31 cellular contexts compared by ENCODE assay signal in genomic region chrX:71158603-71159002, GRCh38. TPM values are rescaled to one million over a fixed set of nuclear protein-coding genes. Genes with fewer than 3 reads are reported as not detected.
DNase-seq lines count a peak whose midpoint lies in the region; ATAC-seq, FAIRE-seq and TF ChIP-seq lines count a peak whose summit lies in the region.
"Had no signal": no experiment of that assay in that cellular context is flagged by ENCODE, and none has a peak within 500 bp of the region (broad histone marks: within the 10 kb centered on the region; RNA-seq: fewer than 3 reads in every experiment).

No MANE protein-coding gene starts in this region.

- POLR2A ChIA-PET in activated CD4-positive, alpha-beta T cell treated with anti-CD3 and anti-CD28 coated beads for 36 hours (lab: Charles Lee): no interaction called here

- DNase-seq in activated naive CD4-positive, alpha-beta T cell treated with anti-CD3 and anti-CD28 coated beads, Interleukin-2, amount 50 U/mL, for 16 hours: no peak
- DNase-seq in bronchial epithelial cell (ENCODE audit: low read depth) (no peak), aorta (peak; percentile 7 to 9), tibial artery (no peak)
- DNase-seq in activated CD4-positive, alpha-beta T cell treated with anti-CD3 and anti-CD28 coated beads for 36 hours: no peak
- DNase-seq: AML-193; CD4-positive, alpha-beta memory T cell; CD8-positive, alpha-beta memory T cell; COR-L47; DMS 273 treated with DMSO at 0.1 percent for 48 hours; DMS153; DMS53; DMS79; DND-41; EL; GDM1 had no signal

- no peaks in the 10 kb centered on the region for H3K36me3 Mint-ChIP-seq in activated naive CD4-positive, alpha-beta T cell treated with anti-CD3 and anti-CD28 coated beads, Interleukin-2, amount 50 U/mL, for 24 hours
- peaks cover 44% of the 10 kb centered on the region for H3K36me3 Mint-ChIP-seq in dendritic cell treated with granulocyte-macrophage colony-stimulating factor and Interleukin-4, amounts not matched to agents 40 ng/mL and 50 ng/mL, for 4 days (ENCODE audit: low read depth)
- H3K36me3 Mint-ChIP-seq in activated CD4-positive, alpha-beta T cell treated with anti-CD3 and anti-CD28 coated beads for 36 hours (ENCODE audit: low read depth): peaks cover 2% of the 10 kb centered on the region

- intact Hi-C loops in dendritic cell treated with granulocyte-macrophage colony-stimulating factor and Interleukin-4, amounts not matched to agents 40 ng/mL and 50 ng/mL, for 4 days (cut with micrococcal nuclease): no loop called here
- intact Hi-C loops in aorta (cut with DNase I): no loop called here
- intact Hi-C loops in activated CD4-positive, alpha-beta T cell treated with anti-CD3 and anti-CD28 coated beads for 36 hours (cut with DNase I, micrococcal nuclease): no loop called here
- intact Hi-C loops in tibial artery (cut with DNase I; ENCODE audit: low total_unique reads): no loop called here

- H3K36me3 ChIP-seq in bronchial epithelial cell (ENCODE audit: control insufficient read depth, insufficient read depth, low read length): no peaks in the 10 kb centered on the region
- H3K36me3 ChIP-seq in aorta (ENCODE audit: control insufficient read depth in 1 of 2, insufficient read depth in 2 of 2, low read length in 1 of 2): no peaks in the 10 kb centered on the region
- H3K36me3 ChIP-seq in tibial artery: no peaks in the 10 kb centered on the region

- no peak overlapping the region for H3K4me3 Mint-ChIP-seq in activated naive CD4-positive, alpha-beta T cell treated with anti-CD3 and anti-CD28 coated beads, Interleukin-2, amount 50 U/mL, for 24 hours
- H3K4me3 Mint-ChIP-seq in dendritic cell treated with granulocyte-macrophage colony-stimulating factor and Interleukin-4, amounts not matched to agents 40 ng/mL and 50 ng/mL, for 4 days: no peak overlapping the region
- H3K4me3 Mint-ChIP-seq in activated CD4-positive, alpha-beta T cell treated with anti-CD3 and anti-CD28 coated beads for 36 hours: no peak overlapping the region
- H3K4me3 Mint-ChIP-seq: B cell had no signal

- peaks cover 12% of the 10 kb centered on the region for H3K4me1 Mint-ChIP-seq in activated naive CD4-positive, alpha-beta T cell treated with anti-CD3 and anti-CD28 coated beads, Interleukin-2, amount 50 U/mL, for 24 hours
- peaks cover 36% of the 10 kb centered on the region for H3K4me1 Mint-ChIP-seq in dendritic cell treated with granulocyte-macrophage colony-stimulating factor and Interleukin-4, amounts not matched to agents 40 ng/mL and 50 ng/mL, for 4 days (ENCODE audit: low read depth)
- peaks cover 5% of the 10 kb centered on the region for H3K4me1 Mint-ChIP-seq in activated CD4-positive, alpha-beta T cell treated with anti-CD3 and anti-CD28 coated beads for 36 hours

- no peaks in the 10 kb centered on the region for H3K27me3 Mint-ChIP-seq in activated naive CD4-positive, alpha-beta T cell treated with anti-CD3 and anti-CD28 coated beads, Interleukin-2, amount 50 U/mL, for 24 hours
- no peaks in the 10 kb centered on the region for H3K27me3 Mint-ChIP-seq in dendritic cell treated with granulocyte-macrophage colony-stimulating factor and Interleukin-4, amounts not matched to agents 40 ng/mL and 50 ng/mL, for 4 days
- H3K27me3 Mint-ChIP-seq in activated CD4-positive, alpha-beta T cell treated with anti-CD3 and anti-CD28 coated beads for 36 hours: no peaks in the 10 kb centered on the region
- H3K27me3 Mint-ChIP-seq: B cell; CD4-positive, alpha-beta memory T cell had no signal

- FAIRE-seq in bronchial epithelial cell (lab: Jason Lieb, UNC): peak; percentile 60
- FAIRE-seq: GM12878, GM12892, GM18507 had no signal

- no peaks in the 10 kb centered on the region for H3K9me3 ChIP-seq in aorta (ENCODE audit: control insufficient read depth, low read length)
- H3K9me3 ChIP-seq in tibial artery: no peaks in the 10 kb centered on the region
- H3K9me3 ChIP-seq: A549; BLaER1 treated with 17β-estradiol and CSF1 and Interleukin-3, amounts not matched to agents 10 nM and 100 nM had no signal

- H3K27me3 ChIP-seq in bronchial epithelial cell (ENCODE audit: control insufficient read depth, insufficient read depth, low read length) (no peaks in the 10 kb centered on the region), aorta (ENCODE audit: control insufficient read depth in 1 of 2, insufficient read depth in 2 of 2, low read length in 1 of 2) (no peaks in the 10 kb centered on the region), tibial artery (no peaks in the 10 kb centered on the region)

- no peak overlapping the region for H3K27ac ChIP-seq in aorta (ENCODE audit: low read depth in 1 of 2, low read length in 2 of 2)
- H3K27ac ChIP-seq in tibial artery: no peak overlapping the region
- H3K27ac ChIP-seq: 22Rv1; A549; BLaER1 treated with 17β-estradiol and CSF1 and Interleukin-3, amounts not matched to agents 10 nM and 100 nM; C4-2B had no signal

- peak overlapping the region; percentile 75 for H3K27ac Mint-ChIP-seq in activated naive CD4-positive, alpha-beta T cell treated with anti-CD3 and anti-CD28 coated beads, Interleukin-2, amount 50 U/mL, for 24 hours
- peak overlapping the region; percentile 16 for H3K27ac Mint-ChIP-seq in dendritic cell treated with granulocyte-macrophage colony-stimulating factor and Interleukin-4, amounts not matched to agents 40 ng/mL and 50 ng/mL, for 4 days
- no peak overlapping the region for H3K27ac Mint-ChIP-seq in activated CD4-positive, alpha-beta T cell treated with anti-CD3 and anti-CD28 coated beads for 36 hours

- TF ChIP-seq CTCF in bronchial epithelial cell (IDR thresholded peaks at IDR 0.05; ENCODE audit: insufficient read depth, low read length, severe bottlenecking): no peak
- no peak for TF ChIP-seq CTCF in tibial artery (IDR thresholded peaks at IDR 0.05)

- no peak for ATAC-seq in aorta (ENCODE audit: low FRiP score)
- ATAC-seq in activated CD4-positive, alpha-beta T cell treated with anti-CD3 and anti-CD28 coated beads for 36 hours: no peak
- no peak for ATAC-seq in HG03139 (IDR thresholded peaks at IDR 0.05; ENCODE audit: unreplicated experiment)
- ATAC-seq: A549, GM12878 had no signal

- H3K9me3 Mint-ChIP-seq in activated naive CD4-positive, alpha-beta T cell treated with anti-CD3 and anti-CD28 coated beads, Interleukin-2, amount 50 U/mL, for 24 hours: no peaks in the 10 kb centered on the region
- H3K9me3 Mint-ChIP-seq in dendritic cell treated with granulocyte-macrophage colony-stimulating factor and Interleukin-4, amounts not matched to agents 40 ng/mL and 50 ng/mL, for 4 days: no peaks in the 10 kb centered on the region
- H3K9me3 Mint-ChIP-seq in activated CD4-positive, alpha-beta T cell treated with anti-CD3 and anti-CD28 coated beads for 36 hours (ENCODE audit: low read depth): no peaks in the 10 kb centered on the region
- H3K9me3 Mint-ChIP-seq: CD8-positive, alpha-beta memory T cell had no signal

- 80 to 93% methylated on average over 6 of the region's 6 CpGs for WGBS in aorta, 2 donors

- no peaks in the 10 kb centered on the region for H3K4me1 ChIP-seq in aorta (ENCODE audit: control insufficient read depth in 1 of 2, insufficient read depth in 2 of 2, low read length in 2 of 2)
- H3K4me1 ChIP-seq in tibial artery: no peaks in the 10 kb centered on the region
- H3K4me1 ChIP-seq: A549 had no signal

- CTCF ChIA-PET in activated CD4-positive, alpha-beta T cell treated with anti-CD3 and anti-CD28 coated beads for 36 hours (lab: Charles Lee): no interaction called here

- H3K4me3 ChIP-seq in bronchial epithelial cell (ENCODE audit: low read depth, low read length) (no peak overlapping the region), aorta (ENCODE audit: low read length in 2 of 2) (no peak overlapping the region), tibial artery (no peak overlapping the region)
- H3K4me3 ChIP-seq: A549; BLaER1 treated with 17β-estradiol and CSF1 and Interleukin-3, amounts not matched to agents 10 nM and 100 nM; GM12878 had no signal

RNA-seq across cellular contexts. Expression of gene NLGN3, which starts 14.0 kb away (rescaled TPM):
- total RNA-seq in bronchial epithelial cell: under 0.01 TPM in 2 replicates
- total RNA-seq in aorta: 1 to 10 TPM; 1.5 to 4.5 TPM
- polyA plus RNA-seq in aorta: 1 to 10 TPM in 1 of 2 donors, under 1 TPM in 1; 0.63 to 1.2 TPM
- under 1 TPM; 0.77 to 0.78 TPM for total RNA-seq in activated CD4-positive, alpha-beta T cell treated with anti-CD3 and anti-CD28 coated beads for 36 hours
- total RNA-seq: Daoy, G401 had no signal

RNA-seq across cellular contexts. Expression of gene MED12, which starts 40.2 kb away (rescaled TPM):
- 8.2 and 16.3 TPM in 2 replicates for total RNA-seq in bronchial epithelial cell
- 10 to 100 TPM; 51.5 to 68.4 TPM for total RNA-seq in aorta
- polyA plus RNA-seq in aorta: 10 to 100 TPM in 1 of 2 donors, 1 to 10 TPM in 1; 5.0 to 14.6 TPM
- total RNA-seq in activated CD4-positive, alpha-beta T cell treated with anti-CD3 and anti-CD28 coated beads for 36 hours: 10 to 100 TPM; 46.2 to 56.4 TPM

RNA-seq across cellular contexts. Expression of gene IL2RG, which starts 47.2 kb away (rescaled TPM):
- total RNA-seq in bronchial epithelial cell: 0.26 TPM in 1 of 2 replicates, not detected in the other
- 1 to 10 TPM; 4.4 to 7.1 TPM for total RNA-seq in aorta
- polyA plus RNA-seq in aorta: 1 to 10 TPM; 1.4 to 7.6 TPM
- total RNA-seq in activated CD4-positive, alpha-beta T cell treated with anti-CD3 and anti-CD28 coated beads for 36 hours: 100 to 1,000 TPM; 278 to 342 TPM
- total RNA-seq: Daoy, G401 had no signal

RNA-seq across cellular contexts. Expression of gene CXorf65, which starts 52.1 kb away (rescaled TPM):
- total RNA-seq in bronchial epithelial cell (not detected in 2 replicates), aorta (not detected)
- polyA plus RNA-seq in aorta: under 1 TPM in 1 of 2 donors, not detected in 1; 0.26 TPM
- total RNA-seq in activated CD4-positive, alpha-beta T cell treated with anti-CD3 and anti-CD28 coated beads for 36 hours: 10 to 100 TPM; 15.7 to 31.2 TPM
- total RNA-seq: A172, Daoy, G401 had no signal
- polyA plus RNA-seq: A549, BJ had no signal

Comparison
In these comparisons a context has a peak if more than half of its experiments do, and no peak if none do; other contexts are left out.
1. DNase-seq: peak in aorta (2 of 2); none in activated naive CD4-positive, alpha-beta T cell treated with anti-CD3 and anti-CD28 coated beads, Interleukin-2, amount 50 U/mL, for 16 hours (single experiment), bronchial epithelial cell (single experiment), activated CD4-positive, alpha-beta T cell treated with anti-CD3 and anti-CD28 coated beads for 36 hours (single experiment) and tibial artery (0 of 2).
2. RNA of gene IL2RG, which starts 47.2 kb away (total RNA-seq): 278 to 342 TPM in activated CD4-positive, alpha-beta T cell treated with anti-CD3 and anti-CD28 coated beads for 36 hours; 4.4 to 7.1 TPM in aorta and 0.26 TPM in bronchial epithelial cell; every median in the first group is over 10 times any median in the second.